In genomic region chr20:42442728-42443127, GRCh38 we compare ENCODE assay signal across 23 cellular contexts.
"Had no signal": no experiment of that assay in that cellular context is flagged by ENCODE, and none has a peak within 500 bp of the region (broad histone marks: within the 10 kb centered on the region; RNA-seq: fewer than 3 reads in every experiment).

No MANE protein-coding gene starts in this region.

- H3K4me1 ChIP-seq: lower lobe of right lung, pancreas, psoas muscle, right lobe of liver, upper lobe of left lung had no signal

- H3K36me3 ChIP-seq: brain microvascular endothelial cell, lower lobe of right lung, pancreas, right lobe of liver, thoracic aorta, upper lobe of left lung had no signal

- H3K9me3 ChIP-seq: lower lobe of right lung, mucosa of descending colon, pancreas, psoas muscle, right lobe of liver, thoracic aorta, upper lobe of left lung had no signal

- H3K4me3 ChIP-seq: lower lobe of right lung, mucosa of descending colon, pancreas, psoas muscle, right lobe of liver, smooth muscle cell, thoracic aorta, upper lobe of left lung had no signal

- H3K4me2 ChIP-seq: smooth muscle cell had no signal

- H3K4me1 Mint-ChIP-seq: activated naive CD4-positive, alpha-beta T cell treated with anti-CD3 and anti-CD28 coated beads, Interleukin-2, amount 50 U/mL, for 24 hours; stimulated activated memory B cell treated with anti-CD40 and anti-IgM and Interleukin-4, amounts not matched to agents 10 μg/mL and 1 μg/mL and 100 μg/mL, for 72 hours had no signal

- H3K9me3 Mint-ChIP-seq: activated T-helper 1 cell treated with anti-CD3 and anti-CD28 coated beads, Interleukin-12 subunit alpha, Interleukin-12 subunit beta, Interleukin-2, Interleukin-4 antibody, amounts not matched to agents 30 ng/mL and 10 ng/mL and 1 ng/mL, durations not matched to agents 14 hours and 24 hours and 36 hours; nephron progenitor cell; stimulated activated memory B cell treated with anti-CD40 and anti-IgM and Interleukin-4, amounts not matched to agents 10 μg/mL and 1 μg/mL and 100 μg/mL, for 72 hours had no signal

- H3K27me3 Mint-ChIP-seq: activated naive CD4-positive, alpha-beta T cell treated with anti-CD3 and anti-CD28 coated beads, Interleukin-2, amount 50 U/mL, for 24 hours; stimulated activated memory B cell treated with anti-CD40 and anti-IgM and Interleukin-4, amounts not matched to agents 10 μg/mL and 1 μg/mL and 100 μg/mL, for 72 hours had no signal

- H3K4me3 Mint-ChIP-seq: activated CD8-positive, alpha-beta T cell treated with anti-CD3 and anti-CD28 coated beads, Interleukin-2, amount 10 ng/mL, durations not matched to agents 7 days and 5 days; activated naive CD4-positive, alpha-beta T cell treated with anti-CD3 and anti-CD28 coated beads, Interleukin-2, amount 50 U/mL, for 24 hours; activated T-helper 1 cell treated with anti-CD3 and anti-CD28 coated beads, Interleukin-12 subunit alpha, Interleukin-12 subunit beta, Interleukin-2, Interleukin-4 antibody, amounts not matched to agents 30 ng/mL and 10 ng/mL and 1 ng/mL, durations not matched to agents 14 hours and 24 hours and 36 hours; nephron progenitor cell; stimulated activated memory B cell treated with anti-CD40 and anti-IgM and Interleukin-4, amounts not matched to agents 10 μg/mL and 1 μg/mL and 100 μg/mL, for 72 hours had no signal

- H3K36me3 Mint-ChIP-seq: activated naive CD4-positive, alpha-beta T cell treated with anti-CD3 and anti-CD28 coated beads, Interleukin-2, amount 50 U/mL, for 24 hours; stimulated activated memory B cell treated with anti-CD40 and anti-IgM and Interleukin-4, amounts not matched to agents 10 μg/mL and 1 μg/mL and 100 μg/mL, for 72 hours had no signal

- DNase-seq: activated CD4-positive, alpha-beta T cell treated with anti-CD3 and anti-CD28 coated beads for 1 hour; activated CD4-positive, alpha-beta T cell treated with anti-CD3 and anti-CD28 coated beads, Interleukin-2, amount 50 U/mL, for 1 hour; activated CD8-positive, alpha-beta T cell treated with anti-CD3 and anti-CD28 coated beads, Interleukin-2, amount 10 ng/mL, durations not matched to agents 7 days and 5 days; activated gamma-delta T cell treated with Interleukin-2 at 50 U/mL for 16 hours; brain microvascular endothelial cell; central memory CD4-positive, alpha-beta T cell; dermis blood vessel endothelial cell; effector CD8-positive, alpha-beta T cell; erythroblast; lower lobe of right lung; mesendoderm; nephron progenitor cell; pancreas; right lobe of liver; stimulated activated CD4-positive, alpha-beta T cell treated with anti-CD3 and anti-CD28 coated beads, Interleukin-15, amount 100 ng/mL, for 24 hours; upper lobe of left lung had no signal

- H3K27ac Mint-ChIP-seq: activated CD8-positive, alpha-beta T cell treated with anti-CD3 and anti-CD28 coated beads, Interleukin-2, amount 10 ng/mL, durations not matched to agents 7 days and 5 days; activated naive CD4-positive, alpha-beta T cell treated with anti-CD3 and anti-CD28 coated beads, Interleukin-2, amount 50 U/mL, for 24 hours; activated T-helper 1 cell treated with anti-CD3 and anti-CD28 coated beads, Interleukin-12 subunit alpha, Interleukin-12 subunit beta, Interleukin-2, Interleukin-4 antibody, amounts not matched to agents 30 ng/mL and 10 ng/mL and 1 ng/mL, durations not matched to agents 14 hours and 24 hours and 36 hours; nephron progenitor cell; stimulated activated memory B cell treated with anti-CD40 and anti-IgM and Interleukin-4, amounts not matched to agents 10 μg/mL and 1 μg/mL and 100 μg/mL, for 72 hours had no signal

- H3K27ac ChIP-seq: brain microvascular endothelial cell, lower lobe of right lung, pancreas, psoas muscle, right lobe of liver, thoracic aorta, upper lobe of left lung had no signal

- ATAC-seq: activated CD8-positive, alpha-beta T cell treated with anti-CD3 and anti-CD28 coated beads, Interleukin-2, amount 10 ng/mL, durations not matched to agents 7 days and 5 days; lower lobe of right lung; mucosa of descending colon; right lobe of liver; stimulated activated memory B cell treated with anti-CD40 and anti-IgM and Interleukin-4, amounts not matched to agents 10 μg/mL and 1 μg/mL and 100 μg/mL, for 72 hours had no signal

- H3K27me3 ChIP-seq: brain microvascular endothelial cell, pancreas, right lobe of liver, upper lobe of left lung had no signal
